1 cellular context compared by ENCODE assay signal in genomic region chr2:27380626-27381556, GRCh38.
A peak's percentile ranks its signal among the peaks of the same experiment; 100 is the strongest.
TF ChIP-seq lines count a peak whose summit lies in the region.

A gene with protein sequence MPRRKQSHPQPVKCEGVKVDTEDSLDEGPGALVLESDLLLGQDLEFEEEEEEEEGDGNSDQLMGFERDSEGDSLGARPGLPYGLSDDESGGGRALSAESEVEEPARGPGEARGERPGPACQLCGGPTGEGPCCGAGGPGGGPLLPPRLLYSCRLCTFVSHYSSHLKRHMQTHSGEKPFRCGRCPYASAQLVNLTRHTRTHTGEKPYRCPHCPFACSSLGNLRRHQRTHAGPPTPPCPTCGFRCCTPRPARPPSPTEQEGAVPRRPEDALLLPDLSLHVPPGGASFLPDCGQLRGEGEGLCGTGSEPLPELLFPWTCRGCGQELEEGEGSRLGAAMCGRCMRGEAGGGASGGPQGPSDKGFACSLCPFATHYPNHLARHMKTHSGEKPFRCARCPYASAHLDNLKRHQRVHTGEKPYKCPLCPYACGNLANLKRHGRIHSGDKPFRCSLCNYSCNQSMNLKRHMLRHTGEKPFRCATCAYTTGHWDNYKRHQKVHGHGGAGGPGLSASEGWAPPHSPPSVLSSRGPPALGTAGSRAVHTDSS (minus strand): TSS chr2:27380734. CDS start chr2:27380526, 208 bp downstream.

TF ChIP-seq in WTC11, 78 proteins besides CTCF, POLR2A, EP300 and RAD21 (continued from another document):
- TF ChIP-seq, protein P1, sequence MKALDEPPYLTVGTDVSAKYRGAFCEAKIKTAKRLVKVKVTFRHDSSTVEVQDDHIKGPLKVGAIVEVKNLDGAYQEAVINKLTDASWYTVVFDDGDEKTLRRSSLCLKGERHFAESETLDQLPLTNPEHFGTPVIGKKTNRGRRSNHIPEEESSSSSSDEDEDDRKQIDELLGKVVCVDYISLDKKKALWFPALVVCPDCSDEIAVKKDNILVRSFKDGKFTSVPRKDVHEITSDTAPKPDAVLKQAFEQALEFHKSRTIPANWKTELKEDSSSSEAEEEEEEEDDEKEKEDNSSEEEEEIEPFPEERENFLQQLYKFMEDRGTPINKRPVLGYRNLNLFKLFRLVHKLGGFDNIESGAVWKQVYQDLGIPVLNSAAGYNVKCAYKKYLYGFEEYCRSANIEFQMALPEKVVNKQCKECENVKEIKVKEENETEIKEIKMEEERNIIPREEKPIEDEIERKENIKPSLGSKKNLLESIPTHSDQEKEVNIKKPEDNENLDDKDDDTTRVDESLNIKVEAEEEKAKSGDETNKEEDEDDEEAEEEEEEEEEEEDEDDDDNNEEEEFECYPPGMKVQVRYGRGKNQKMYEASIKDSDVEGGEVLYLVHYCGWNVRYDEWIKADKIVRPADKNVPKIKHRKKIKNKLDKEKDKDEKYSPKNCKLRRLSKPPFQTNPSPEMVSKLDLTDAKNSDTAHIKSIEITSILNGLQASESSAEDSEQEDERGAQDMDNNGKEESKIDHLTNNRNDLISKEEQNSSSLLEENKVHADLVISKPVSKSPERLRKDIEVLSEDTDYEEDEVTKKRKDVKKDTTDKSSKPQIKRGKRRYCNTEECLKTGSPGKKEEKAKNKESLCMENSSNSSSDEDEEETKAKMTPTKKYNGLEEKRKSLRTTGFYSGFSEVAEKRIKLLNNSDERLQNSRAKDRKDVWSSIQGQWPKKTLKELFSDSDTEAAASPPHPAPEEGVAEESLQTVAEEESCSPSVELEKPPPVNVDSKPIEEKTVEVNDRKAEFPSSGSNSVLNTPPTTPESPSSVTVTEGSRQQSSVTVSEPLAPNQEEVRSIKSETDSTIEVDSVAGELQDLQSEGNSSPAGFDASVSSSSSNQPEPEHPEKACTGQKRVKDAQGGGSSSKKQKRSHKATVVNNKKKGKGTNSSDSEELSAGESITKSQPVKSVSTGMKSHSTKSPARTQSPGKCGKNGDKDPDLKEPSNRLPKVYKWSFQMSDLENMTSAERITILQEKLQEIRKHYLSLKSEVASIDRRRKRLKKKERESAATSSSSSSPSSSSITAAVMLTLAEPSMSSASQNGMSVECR (CRISPR knock-in tag; IDR thresholded peaks at IDR 0.05; ENCODE audit: borderline replicate concordance) = no peak; the same call in 1 of the 2 replicates
- peak; percentile 87; the same call in 1 of the 2 replicates for TF ChIP-seq CREM (CRISPR knock-in tag; IDR thresholded peaks at IDR 0.05)
- no peak for TF ChIP-seq RORB (CRISPR knock-in tag; IDR thresholded peaks at IDR 0.05)
- TF ChIP-seq ATF1 (CRISPR knock-in tag; IDR thresholded peaks at IDR 0.05) = no peak
- TF ChIP-seq RELA (CRISPR knock-in tag; IDR thresholded peaks at IDR 0.05; ENCODE audit: borderline replicate concordance) = no peak
- TF ChIP-seq ZNF671 (CRISPR knock-in tag; IDR thresholded peaks at IDR 0.05) = peak; percentile 74
- no peak for TF ChIP-seq NR3C1 (CRISPR knock-in tag; conservative IDR thresholded peaks at IDR 0.05; ENCODE audit: low read depth)
- TF ChIP-seq EMX1 (CRISPR knock-in tag; IDR thresholded peaks at IDR 0.05) = peak; percentile 68; the same call in 1 of the 2 replicates
- TF ChIP-seq SMAD3 (CRISPR knock-in tag; IDR thresholded peaks at IDR 0.05; ENCODE audit: borderline replicate concordance) = 0 out of 2 replicates have a peak, but pooled peaks have one; percentile 49
- TF ChIP-seq E2F4 (CRISPR knock-in tag; IDR thresholded peaks at IDR 0.05; ENCODE audit: borderline replicate concordance, low read depth) = no peak
- peak; percentile 73 for TF ChIP-seq FOXK1 (CRISPR knock-in tag; IDR thresholded peaks at IDR 0.05)
- no peak; the same call in 1 of the 2 replicates for TF ChIP-seq CBFB (CRISPR knock-in tag; IDR thresholded peaks at IDR 0.05; ENCODE audit: low read depth)
- TF ChIP-seq NR2C2 (CRISPR knock-in tag; IDR thresholded peaks at IDR 0.05) = peak; percentile 91
- TF ChIP-seq, protein P2, sequence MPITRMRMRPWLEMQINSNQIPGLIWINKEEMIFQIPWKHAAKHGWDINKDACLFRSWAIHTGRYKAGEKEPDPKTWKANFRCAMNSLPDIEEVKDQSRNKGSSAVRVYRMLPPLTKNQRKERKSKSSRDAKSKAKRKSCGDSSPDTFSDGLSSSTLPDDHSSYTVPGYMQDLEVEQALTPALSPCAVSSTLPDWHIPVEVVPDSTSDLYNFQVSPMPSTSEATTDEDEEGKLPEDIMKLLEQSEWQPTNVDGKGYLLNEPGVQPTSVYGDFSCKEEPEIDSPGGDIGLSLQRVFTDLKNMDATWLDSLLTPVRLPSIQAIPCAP (CRISPR knock-in tag; IDR thresholded peaks at IDR 0.05) = no peak
- no peak for TF ChIP-seq ELF4 (CRISPR knock-in tag; IDR thresholded peaks at IDR 0.05; ENCODE audit: low read depth)
- peak; percentile 55 for TF ChIP-seq FOXP1 (CRISPR knock-in tag; IDR thresholded peaks at IDR 0.05; ENCODE audit: borderline replicate concordance)
- no peak; the same call in 1 of the 2 replicates for TF ChIP-seq ESRRA (CRISPR knock-in tag; IDR thresholded peaks at IDR 0.05; ENCODE audit: borderline replicate concordance)
- TF ChIP-seq, protein P3, sequence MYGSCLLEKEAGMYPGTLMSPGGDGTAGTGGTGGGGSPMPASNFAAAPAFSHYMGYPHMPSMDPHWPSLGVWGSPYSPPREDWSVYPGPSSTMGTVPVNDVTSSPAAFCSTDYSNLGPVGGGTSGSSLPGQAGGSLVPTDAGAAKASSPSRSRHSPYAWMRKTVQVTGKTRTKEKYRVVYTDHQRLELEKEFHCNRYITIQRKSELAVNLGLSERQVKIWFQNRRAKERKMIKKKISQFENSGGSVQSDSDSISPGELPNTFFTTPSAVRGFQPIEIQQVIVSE (CRISPR knock-in tag; IDR thresholded peaks at IDR 0.05; ENCODE audit: borderline replicate concordance) = no peak
- TF ChIP-seq PRRX2 (CRISPR knock-in tag; IDR thresholded peaks at IDR 0.05) = peak; percentile 61; the same call in 1 of the 2 replicates
- peak; percentile 78; the same call in 1 of the 2 replicates for TF ChIP-seq E2F5 (CRISPR knock-in tag; IDR thresholded peaks at IDR 0.05)
- peak; percentile 70; the same call in 1 of the 2 replicates for TF ChIP-seq GABPB1 (CRISPR knock-in tag; IDR thresholded peaks at IDR 0.05)
- no peak for TF ChIP-seq ZNF138 (CRISPR knock-in tag; conservative IDR thresholded peaks at IDR 0.05)
- TF ChIP-seq SP1 (CRISPR knock-in tag; conservative IDR thresholded peaks at IDR 0.05) = peak; percentile 81
- TF ChIP-seq GRHL2 (CRISPR knock-in tag; IDR thresholded peaks at IDR 0.05; ENCODE audit: insufficient replicate concordance, severe bottlenecking) = no peak
- peak; percentile 59; the same call in 1 of the 2 replicates for TF ChIP-seq TP53 (CRISPR knock-in tag; IDR thresholded peaks at IDR 0.05)
- TF ChIP-seq, protein P4, sequence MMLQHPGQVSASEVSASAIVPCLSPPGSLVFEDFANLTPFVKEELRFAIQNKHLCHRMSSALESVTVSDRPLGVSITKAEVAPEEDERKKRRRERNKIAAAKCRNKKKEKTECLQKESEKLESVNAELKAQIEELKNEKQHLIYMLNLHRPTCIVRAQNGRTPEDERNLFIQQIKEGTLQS (CRISPR knock-in tag; conservative IDR thresholded peaks at IDR 0.05) = no peak
- TF ChIP-seq NR1H2 (CRISPR knock-in tag; IDR thresholded peaks at IDR 0.05) = no peak
- no peak for TF ChIP-seq SMAD4 (CRISPR knock-in tag; IDR thresholded peaks at IDR 0.05)
- TF ChIP-seq NFYB (CRISPR knock-in tag; conservative IDR thresholded peaks at IDR 0.05; ENCODE audit: low read depth) = peak; percentile 92
- no peak for TF ChIP-seq ZNF232 (CRISPR knock-in tag; IDR thresholded peaks at IDR 0.05)
- TF ChIP-seq SOX15 (CRISPR knock-in tag; IDR thresholded peaks at IDR 0.05) = no peak
- no peak; the same call in 1 of the 2 replicates for TF ChIP-seq FOXP4 (CRISPR knock-in tag; IDR thresholded peaks at IDR 0.05)
- TF ChIP-seq, protein P5, sequence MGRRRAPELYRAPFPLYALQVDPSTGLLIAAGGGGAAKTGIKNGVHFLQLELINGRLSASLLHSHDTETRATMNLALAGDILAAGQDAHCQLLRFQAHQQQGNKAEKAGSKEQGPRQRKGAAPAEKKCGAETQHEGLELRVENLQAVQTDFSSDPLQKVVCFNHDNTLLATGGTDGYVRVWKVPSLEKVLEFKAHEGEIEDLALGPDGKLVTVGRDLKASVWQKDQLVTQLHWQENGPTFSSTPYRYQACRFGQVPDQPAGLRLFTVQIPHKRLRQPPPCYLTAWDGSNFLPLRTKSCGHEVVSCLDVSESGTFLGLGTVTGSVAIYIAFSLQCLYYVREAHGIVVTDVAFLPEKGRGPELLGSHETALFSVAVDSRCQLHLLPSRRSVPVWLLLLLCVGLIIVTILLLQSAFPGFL (CRISPR knock-in tag; IDR thresholded peaks at IDR 0.05; ENCODE audit: borderline replicate concordance) = no peak
- TF ChIP-seq NFATC4 (CRISPR knock-in tag; IDR thresholded peaks at IDR 0.05) = no peak
- TF ChIP-seq MXD4 (CRISPR knock-in tag; IDR thresholded peaks at IDR 0.05; ENCODE audit: borderline replicate concordance) = no peak
- TF ChIP-seq ZNF416 (CRISPR knock-in tag; IDR thresholded peaks at IDR 0.05) = peak; percentile 73; the same call in 1 of the 2 replicates
- TF ChIP-seq AFF4 (CRISPR knock-in tag; IDR thresholded peaks at IDR 0.05; ENCODE audit: borderline replicate concordance) = no peak
- TF ChIP-seq KAT7 (CRISPR knock-in tag; IDR thresholded peaks at IDR 0.05; ENCODE audit: borderline replicate concordance) = 0 out of 2 replicates have a peak, but pooled peaks have one; percentile 50
- TF ChIP-seq ZNF396 (CRISPR knock-in tag; IDR thresholded peaks at IDR 0.05; ENCODE audit: borderline replicate concordance) = no peak
- TF ChIP-seq OVOL2 (CRISPR knock-in tag; IDR thresholded peaks at IDR 0.05; ENCODE audit: borderline replicate concordance) = no peak
- TF ChIP-seq ZNF317 (CRISPR knock-in tag; IDR thresholded peaks at IDR 0.05; ENCODE audit: borderline replicate concordance, low read depth) = no peak
- TF ChIP-seq MLX (CRISPR knock-in tag; IDR thresholded peaks at IDR 0.05) = no peak
- TF ChIP-seq JAZF1 (CRISPR knock-in tag; IDR thresholded peaks at IDR 0.05) = no peak
- no peak for TF ChIP-seq ZNF219 (CRISPR knock-in tag; IDR thresholded peaks at IDR 0.05; ENCODE audit: borderline replicate concordance)
- no peak for TF ChIP-seq TEAD4 (CRISPR knock-in tag; IDR thresholded peaks at IDR 0.05)
- 0 out of 2 replicates have a peak, but pooled peaks have one; percentile 64 for TF ChIP-seq MYBL2 (CRISPR knock-in tag; IDR thresholded peaks at IDR 0.05)
- TF ChIP-seq GTF2I (CRISPR knock-in tag; conservative IDR thresholded peaks at IDR 0.05) = no peak
TF ChIP-seq in WTC11: peak in this region for 21.
